ENCODE assay signal across 10 cellular contexts in the genomic region with DNA sequence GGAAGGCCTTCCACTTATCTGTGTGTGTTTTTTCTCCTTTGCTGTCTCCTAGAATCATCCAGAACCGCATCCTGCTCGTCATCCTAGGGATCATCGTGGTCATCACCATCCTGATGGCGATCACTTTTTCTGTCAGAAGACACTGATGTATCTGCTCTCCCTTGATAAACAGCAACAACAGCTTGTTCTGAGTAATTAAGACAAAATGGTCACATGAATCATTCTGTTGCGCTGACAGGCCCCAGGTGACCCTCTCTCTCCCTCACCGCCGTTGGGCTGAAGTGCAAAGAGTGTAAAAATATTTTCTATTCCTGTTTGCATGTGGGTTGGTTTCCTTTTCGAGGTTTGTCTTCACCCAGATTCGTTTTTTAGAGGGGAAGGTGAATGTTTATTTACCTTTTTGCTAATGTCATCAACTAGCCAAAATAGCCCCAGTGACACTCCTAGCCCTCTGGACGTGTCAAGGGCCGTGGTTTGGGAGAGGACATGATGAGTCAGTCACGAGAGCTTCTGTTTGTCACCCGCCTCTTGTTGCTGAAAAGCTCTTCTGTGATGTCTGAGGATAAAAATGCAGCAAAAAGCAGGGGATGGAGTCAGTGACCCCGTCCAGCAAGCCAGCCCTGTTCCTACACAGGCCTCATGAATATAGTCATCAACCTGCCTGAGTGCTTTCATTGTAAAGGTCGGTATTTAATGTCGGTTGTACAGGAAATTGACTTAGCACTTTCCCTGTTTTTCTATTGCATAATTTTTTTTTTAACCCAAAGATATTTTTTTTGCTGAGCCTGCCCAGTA.
A peak's percentile ranks its signal among the peaks of the same experiment; 100 is the strongest.
DNase-seq lines count a peak whose midpoint lies in the region; ATAC-seq and TF ChIP-seq lines count a peak whose summit lies in the region.
"Had no signal": no experiment of that assay in that cellular context is flagged by ENCODE, and none has a peak within 500 bp of the region (broad histone marks: within the 10 kb centered on the region; RNA-seq: fewer than 3 reads in every experiment).

No MANE protein-coding gene starts in this region.

- TF ChIP-seq CTCF in uterus (IDR thresholded peaks at IDR 0.05), result no peak

- peak; percentile 43 for ATAC-seq in stimulated activated naive CD8-positive, alpha-beta T cell treated with anti-CD3 and anti-CD28 coated beads, Interleukin-15, amount 100 ng/mL, for 72 hours
- ATAC-seq in stimulated activated naive CD8-positive, alpha-beta T cell treated with anti-CD3 and anti-CD28 coated beads, Interleukin-15, Interleukin-2, amounts not matched to agents 100 U/mL and 50 U/mL, for 24 hours, result no peak
- ATAC-seq in GM21390 (IDR thresholded peaks at IDR 0.05; ENCODE audit: unreplicated experiment), result no peak
- ATAC-seq: activated CD4-positive, CD25-positive, alpha-beta regulatory T cell treated with anti-CD3 and anti-CD28 coated beads, Interleukin-2, amount 50 U/mL, for 24 hours had no signal

- no peak overlapping the region for H3K4me3 ChIP-seq in uterus

- peaks cover 34% of the 10 kb centered on the region for H3K4me1 Mint-ChIP-seq in stimulated activated naive CD8-positive, alpha-beta T cell treated with anti-CD3 and anti-CD28 coated beads, Interleukin-15, amount 100 ng/mL, for 72 hours

- H3K9me3 Mint-ChIP-seq in stimulated activated naive CD8-positive, alpha-beta T cell treated with anti-CD3 and anti-CD28 coated beads, Interleukin-15, amount 100 ng/mL, for 72 hours, result no peaks in the 10 kb centered on the region

- no peaks in the 10 kb centered on the region for H3K27me3 Mint-ChIP-seq in stimulated activated naive CD8-positive, alpha-beta T cell treated with anti-CD3 and anti-CD28 coated beads, Interleukin-15, amount 100 ng/mL, for 72 hours

- TF ChIP-seq POLR2A in uterus (IDR thresholded peaks at IDR 0.05), result no peak

- no peaks in the 10 kb centered on the region for H3K9me3 ChIP-seq in uterus

- peak overlapping the region in 1 of 2 donors; percentile 60 for H3K27ac Mint-ChIP-seq in stimulated activated naive CD8-positive, alpha-beta T cell treated with anti-CD3 and anti-CD28 coated beads, Interleukin-15, amount 100 ng/mL, for 72 hours

- H3K27ac ChIP-seq in uterus, result peak overlapping the region; percentile 54 to 55

- intact Hi-C loops in uterus (cut with DNase I; ENCODE audit: low total_unique reads), result no loop called here

- H3K36me3 ChIP-seq in uterus, result no peaks in the 10 kb centered on the region

- no peak for DNase-seq in stimulated activated naive CD8-positive, alpha-beta T cell treated with anti-CD3 and anti-CD28 coated beads, Interleukin-15, amount 100 ng/mL, for 72 hours
- DNase-seq in stimulated activated naive CD8-positive, alpha-beta T cell treated with anti-CD3 and anti-CD28 coated beads, Interleukin-15, Interleukin-2, amounts not matched to agents 100 U/mL and 50 U/mL, for 24 hours, result no peak
- peak; percentile 65 for DNase-seq in astrocyte of the hippocampus (ENCODE audit: low read depth, low spot score)
- peak; percentile 89 for DNase-seq in kidney tubule cell (ENCODE audit: low spot score)
- DNase-seq in uterus, result no peak
- no peak for DNase-seq in effector CD4-positive, alpha-beta T cell
- no peak for DNase-seq in hypothalamus (lab: John Stamatoyannopoulos, UW)
- DNase-seq: cortex of kidney had no signal

- H3K4me3 Mint-ChIP-seq in stimulated activated naive CD8-positive, alpha-beta T cell treated with anti-CD3 and anti-CD28 coated beads, Interleukin-15, amount 100 ng/mL, for 72 hours, result peak overlapping the region in 1 of 2 donors; percentile 57

- H3K4me1 ChIP-seq in uterus, result no peaks in the 10 kb centered on the region

- H3K27me3 ChIP-seq in uterus, result no peaks in the 10 kb centered on the region

Comparison
In these comparisons a context has a peak if more than half of its experiments do, and no peak if none do; other contexts are left out.
1. DNase-seq: peak in astrocyte of the hippocampus (single experiment) and kidney tubule cell (single experiment); none in stimulated activated naive CD8-positive, alpha-beta T cell treated with anti-CD3 and anti-CD28 coated beads, Interleukin-15, amount 100 ng/mL, for 72 hours (0 of 2), stimulated activated naive CD8-positive, alpha-beta T cell treated with anti-CD3 and anti-CD28 coated beads, Interleukin-15, Interleukin-2, amounts not matched to agents 100 U/mL and 50 U/mL, for 24 hours (single experiment), uterus (0 of 2), effector CD4-positive, alpha-beta T cell (single experiment) and hypothalamus (0 of 51).